23 cellular contexts compared by ENCODE assay signal in the genomic region with DNA sequence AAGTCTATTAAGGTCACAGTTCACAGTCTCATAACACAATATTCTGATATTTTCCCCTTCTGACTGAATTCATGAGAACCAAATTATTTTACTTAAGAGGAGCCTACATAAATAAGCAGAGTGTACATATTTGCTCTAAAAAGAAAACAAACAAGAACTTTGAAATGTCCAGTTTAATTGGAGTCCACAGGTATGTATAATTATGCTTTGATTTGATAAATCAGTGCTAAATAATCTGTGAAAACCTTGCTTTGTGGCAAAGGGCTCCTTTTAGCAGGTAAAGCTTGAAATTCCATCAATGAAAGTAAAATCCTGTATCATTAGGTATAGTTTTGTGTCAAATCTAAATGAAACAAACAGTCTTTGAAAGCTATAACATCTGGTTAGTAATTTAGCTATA.
DNase-seq lines count a peak whose midpoint lies in the region; TF ChIP-seq lines count a peak whose summit lies in the region.
"Had no signal": no experiment of that assay in that cellular context is flagged by ENCODE, and none has a peak within 500 bp of the region (broad histone marks: within the 10 kb centered on the region; RNA-seq: fewer than 3 reads in every experiment).

No MANE protein-coding gene starts in this region.

- no peaks in the 10 kb centered on the region for H3K4me1 Mint-ChIP-seq in T-helper 2 cell treated with Interferon-gamma antibody and Interleukin-4, amounts not matched to agents 5 μg/mL and 100 μg/mL, for 36 hours (ENCODE audit: low read depth)
- H3K4me1 Mint-ChIP-seq: CD14-positive monocyte; CD8-positive, alpha-beta memory T cell had no signal

- H3K36me3 ChIP-seq in Karpas-422 (ENCODE audit: insufficient read depth, low read length) (no peaks in the 10 kb centered on the region), ovary (no peaks in the 10 kb centered on the region)
- H3K36me3 ChIP-seq: BE2C; BLaER1 treated with 17β-estradiol and CSF1 and Interleukin-3, amounts not matched to agents 10 nM and 100 nM; HAP-1 had no signal

- H3K27ac Mint-ChIP-seq in T-helper 2 cell treated with Interferon-gamma antibody and Interleukin-4, amounts not matched to agents 5 μg/mL and 100 μg/mL, for 36 hours = no peak overlapping the region
- H3K27ac Mint-ChIP-seq: CD14-positive monocyte; CD4-positive, alpha-beta T cell; CD8-positive, alpha-beta memory T cell; HFFc6 had no signal

- DNase-seq in Karpas-422 (peak; percentile 9), caudate nucleus (lab: John Stamatoyannopoulos, UW) (no peak), ovary (no peak), activated T-cell treated with anti-CD3 and anti-CD28 coated beads for 4 hours (no peak)
- DNase-seq in T-helper 2 cell treated with Interferon-gamma antibody and Interleukin-4, amounts not matched to agents 5 μg/mL and 100 μg/mL, for 36 hours (ENCODE audit: low spot score) = no peak
- DNase-seq: 8988T; ACHN; AML-193; BE2C; CD4-positive, alpha-beta T cell; CD8-positive, alpha-beta memory T cell; DMS 273 treated with DMSO at 0.1 percent for 48 hours; DMS79; EL; GDM1; GOT3; HFFc6 had no signal

- TF ChIP-seq POLR2A in ovary (IDR thresholded peaks at IDR 0.05) = no peak

- TF ChIP-seq EP300 in ovary (IDR thresholded peaks at IDR 0.05) = no peak

- no peak overlapping the region for H3K27ac ChIP-seq in Karpas-422 (ENCODE audit: low read length)
- peak overlapping the region; percentile 93 for H3K27ac ChIP-seq in caudate nucleus (ENCODE audit: low read depth, low read length)
- peak overlapping the region; percentile 65 for H3K27ac ChIP-seq in layer of hippocampus (ENCODE audit: low read depth, low read length)
- H3K27ac ChIP-seq in ovary = no peak overlapping the region
- H3K27ac ChIP-seq: A549; BLaER1 treated with 17β-estradiol and CSF1 and Interleukin-3, amounts not matched to agents 10 nM and 100 nM had no signal

- no peaks in the 10 kb centered on the region for H3K9me3 ChIP-seq in Karpas-422 (ENCODE audit: low read length)
- H3K9me3 ChIP-seq in ovary = no peaks in the 10 kb centered on the region
- H3K9me3 ChIP-seq: A549; BE2C; BLaER1 treated with 17β-estradiol and CSF1 and Interleukin-3, amounts not matched to agents 10 nM and 100 nM; HAP-1 had no signal

- no peak overlapping the region for H2AFZ ChIP-seq in Karpas-422 (ENCODE audit: low read length)

- H3K9me2 ChIP-seq in Karpas-422 (replicated peaks; ENCODE audit: insufficient read depth, low read length) = no peaks in the 10 kb centered on the region

- H3K27me3 ChIP-seq in Karpas-422 (ENCODE audit: low read length) = no peaks in the 10 kb centered on the region
- H3K27me3 ChIP-seq in layer of hippocampus (ENCODE audit: control insufficient read depth, insufficient read depth, low read length) = no peaks in the 10 kb centered on the region
- H3K27me3 ChIP-seq in ovary = no peaks in the 10 kb centered on the region
- H3K27me3 ChIP-seq: BE2C; BLaER1 treated with 17β-estradiol and CSF1 and Interleukin-3, amounts not matched to agents 10 nM and 100 nM had no signal

- H4K20me1 ChIP-seq in Karpas-422 (ENCODE audit: insufficient read depth, low read depth, low read length) = no peaks in the 10 kb centered on the region
- H4K20me1 ChIP-seq: BLaER1 treated with 17β-estradiol and CSF1 and Interleukin-3, amounts not matched to agents 10 nM and 100 nM had no signal

- TF ChIP-seq CTCF in ovary (IDR thresholded peaks at IDR 0.05) = no peak

- intact Hi-C loops in ovary (cut with DNase I) = no loop called here

- H3K9ac ChIP-seq in Karpas-422 (ENCODE audit: low read length) = no peak overlapping the region
- H3K9ac ChIP-seq: BLaER1 treated with 17β-estradiol and CSF1 and Interleukin-3, amounts not matched to agents 10 nM and 100 nM had no signal

- no peaks in the 10 kb centered on the region for H3K36me3 Mint-ChIP-seq in T-helper 2 cell treated with Interferon-gamma antibody and Interleukin-4, amounts not matched to agents 5 μg/mL and 100 μg/mL, for 36 hours (ENCODE audit: low read depth)
- H3K36me3 Mint-ChIP-seq: CD14-positive monocyte; CD8-positive, alpha-beta memory T cell had no signal

- no peak overlapping the region for H3K4me2 ChIP-seq in Karpas-422 (ENCODE audit: low read depth, low read length, poor library complexity, severe bottlenecking)
- H3K4me2 ChIP-seq: A549; BLaER1 treated with 17β-estradiol and CSF1 and Interleukin-3, amounts not matched to agents 10 nM and 100 nM had no signal

- no peaks in the 10 kb centered on the region for H3K79me2 ChIP-seq in Karpas-422 (ENCODE audit: low read length)

- H3K4me3 Mint-ChIP-seq in T-helper 2 cell treated with Interferon-gamma antibody and Interleukin-4, amounts not matched to agents 5 μg/mL and 100 μg/mL, for 36 hours = no peak overlapping the region
- H3K4me3 Mint-ChIP-seq: CD14-positive monocyte; CD4-positive, alpha-beta T cell; CD8-positive, alpha-beta memory T cell; HFFc6 had no signal

- H3K4me3 ChIP-seq in Karpas-422 (ENCODE audit: low read length) (no peak overlapping the region), ovary (no peak overlapping the region)
- H3K4me3 ChIP-seq: A549; BLaER1 treated with 17β-estradiol and CSF1 and Interleukin-3, amounts not matched to agents 10 nM and 100 nM; GM12878; HAP-1 had no signal

- H3K4me1 ChIP-seq in Karpas-422 (ENCODE audit: low read length) = no peaks in the 10 kb centered on the region
- H3K4me1 ChIP-seq in ovary (ENCODE audit: insufficient read depth) = no peaks in the 10 kb centered on the region
- H3K4me1 ChIP-seq: A549; BLaER1 treated with 17β-estradiol and CSF1 and Interleukin-3, amounts not matched to agents 10 nM and 100 nM had no signal

- H3K27me3 Mint-ChIP-seq in T-helper 2 cell treated with Interferon-gamma antibody and Interleukin-4, amounts not matched to agents 5 μg/mL and 100 μg/mL, for 36 hours (ENCODE audit: low read depth) = no peaks in the 10 kb centered on the region
- H3K27me3 Mint-ChIP-seq: CD4-positive, alpha-beta T cell; CD8-positive, alpha-beta memory T cell had no signal

- no peaks in the 10 kb centered on the region for H3K9me3 Mint-ChIP-seq in T-helper 2 cell treated with Interferon-gamma antibody and Interleukin-4, amounts not matched to agents 5 μg/mL and 100 μg/mL, for 36 hours
- H3K9me3 Mint-ChIP-seq: CD4-positive, alpha-beta T cell had no signal

Comparison
In these comparisons a context has a peak if more than half of its experiments do, and no peak if none do; other contexts are left out.
1. H3K27ac ChIP-seq: peak in caudate nucleus (single experiment) and layer of hippocampus (single experiment); none in Karpas-422 (single experiment) and ovary (0 of 2).